In genomic region chr9:93944011-93944410, GRCh38 we compare ENCODE assay signal across 2 cellular contexts.
TF ChIP-seq lines count a peak whose summit lies in the region.

No MANE protein-coding gene starts in this region.

TF ChIP-seq in GM23338, 12 proteins besides CTCF, POLR2A, EP300 and RAD21 (continued from another document):
- TF ChIP-seq ZNF462 (CRISPR knock-in tag; IDR thresholded peaks at IDR 0.05) (no peak), NANOG (IDR thresholded peaks at IDR 0.05; ENCODE audit: borderline replicate concordance) (no peak), ETS1 (IDR thresholded peaks at IDR 0.05) (no peak)

TF ChIP-seq in K562, 482 proteins besides CTCF, POLR2A, EP300 and RAD21 (continued from another document):
- TF ChIP-seq PREB (CRISPR knock-in tag; IDR thresholded peaks at IDR 0.05) (no peak), ZNF277 (CRISPR knock-in tag; IDR thresholded peaks at IDR 0.05; ENCODE audit: borderline replicate concordance) (no peak), ZNF232 (CRISPR knock-in tag; IDR thresholded peaks at IDR 0.05) (no peak), PURB (CRISPR knock-in tag; IDR thresholded peaks at IDR 0.05; ENCODE audit: low read depth) (no peak), ZNF354B (CRISPR knock-in tag; IDR thresholded peaks at IDR 0.05) (no peak), TFE3 (CRISPR knock-in tag; IDR thresholded peaks at IDR 0.05) (no peak), SRSF7 (optimal IDR thresholded peaks at IDR 0.05; ENCODE audit: low read depth, low read length) (no peak), E2F1 (CRISPR knock-in tag; IDR thresholded peaks at IDR 0.05) (no peak), SMARCC2 (IDR thresholded peaks at IDR 0.05; ENCODE audit: low read depth) (no peak), CREB3L1 (IDR thresholded peaks at IDR 0.05; ENCODE audit: borderline replicate concordance, low read depth) (no peak), ZNF589 (CRISPR knock-in tag; IDR thresholded peaks at IDR 0.05; ENCODE audit: low read depth) (no peak), THAP12 (CRISPR knock-in tag; IDR thresholded peaks at IDR 0.05) (no peak)
TF ChIP-seq in K562: peak in this region for 0.
